Comparison of ENCODE assay signal across 8 cellular contexts in the genomic region with DNA sequence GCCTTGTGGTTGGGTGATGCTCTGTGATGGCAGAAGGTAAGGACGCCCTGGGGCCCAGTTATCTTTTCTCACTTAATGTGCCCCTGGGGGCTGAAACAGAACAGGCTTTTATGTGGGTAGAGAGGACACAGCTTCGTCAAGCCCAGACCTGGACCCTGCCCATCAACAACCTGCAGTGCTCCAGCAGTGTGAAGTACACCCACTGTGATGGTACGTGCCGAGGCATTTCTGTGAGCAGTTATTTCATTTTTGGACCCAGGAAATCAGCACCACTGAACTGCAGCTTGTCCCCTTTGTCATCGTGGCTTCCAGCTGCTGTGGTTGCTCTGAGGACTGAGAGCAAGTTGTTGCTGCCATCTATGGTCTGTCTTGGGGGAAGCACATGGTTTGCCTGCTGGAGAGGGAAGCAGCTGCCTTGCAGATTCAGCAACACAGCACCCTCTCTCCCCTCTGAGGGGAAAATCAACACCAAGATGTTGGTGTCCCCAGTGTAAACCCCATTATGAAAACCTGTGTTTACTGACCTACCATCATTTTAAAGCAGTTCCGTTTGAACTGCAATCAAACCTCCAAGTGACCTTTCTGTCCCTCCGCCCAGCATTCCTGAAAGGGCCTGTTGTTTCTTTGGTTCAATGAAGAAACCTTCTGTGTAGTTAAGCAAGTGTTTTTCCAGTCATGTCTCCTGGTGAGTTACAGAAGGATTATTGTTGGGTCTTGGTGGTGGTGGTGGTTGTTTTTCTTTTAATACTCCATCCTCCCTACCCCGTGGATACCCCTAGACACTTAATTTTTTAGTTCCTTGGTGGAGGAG.
DNase-seq lines count a peak whose midpoint lies in the region; ATAC-seq, FAIRE-seq and TF ChIP-seq lines count a peak whose summit lies in the region.

No MANE protein-coding gene starts in this region.

- peak; percentile 98 for TF ChIP-seq RAD21 in GM12878 (IDR thresholded peaks at IDR 0.05; ENCODE audit: insufficient read depth, low read depth, low read length)

- peak overlapping the region; percentile 75 for H3K4me2 ChIP-seq in GM12878 (ENCODE audit: control insufficient read depth, insufficient read depth)

- peak in 1 of 2 experiments; percentile 23; a peak in 1 of 4 replicates for TF ChIP-seq EP300 in GM12878 (IDR thresholded peaks at IDR 0.05; ENCODE audit: borderline replicate concordance in 1 of 2, control insufficient read depth in 1 of 2, low read depth in 2 of 2, low read length in 2 of 2)

- peaks cover 7 to 10% of the 10 kb centered on the region in 2 experiments for H3K36me3 ChIP-seq in GM12878 (ENCODE audit: control insufficient read depth in 2 of 2, insufficient read depth in 2 of 2, low read length in 1 of 2)

- H3K9me3 ChIP-seq in GM12878 (replicated peaks; ENCODE audit: control insufficient read depth, insufficient read depth, low read length), result no peaks in the 10 kb centered on the region

- FAIRE-seq in GM12878 (lab: Jason Lieb, UNC), result peak; percentile 76

- peak; percentile 77 for DNase-seq in A172 (ENCODE audit: low spot score)
- DNase-seq in NCI-H2029 (lab: John Stamatoyannopoulos, UW), result peak; percentile 65
- DNase-seq in T1000 (lab: John Stamatoyannopoulos, UW), result peak; percentile 14
- peak; percentile 86 for DNase-seq in GM12878 (ENCODE audit: low read depth, low spot score)
- DNase-seq in iPS-NIHi11 (ENCODE audit: low spot score), result peak; percentile 71
- DNase-seq in stimulated activated CD4-positive, alpha-beta T cell treated with anti-CD3 and anti-CD28 coated beads, Interleukin-15, amount 100 ng/mL, for 1 hour (ENCODE audit: low read depth in 1 of 2, low spot score in 1 of 2), result peak; percentile 21 to 47

- peak overlapping the region; percentile 24 for H3K9ac ChIP-seq in GM12878 (ENCODE audit: control insufficient read depth, insufficient read depth, low read length)

- CTCF ChIA-PET in GM12878 (lab: Yijun Ruan, JAX), result interaction anchor here (0.6 to 6.3 kb wide), 60 partner anchors 9 to 533 kb away, joined by 3 to 320 read pairs (median 5); a partner anchor contains a TSS

- H3K27ac ChIP-seq in GM12878 (ENCODE audit: control insufficient read depth, insufficient read depth), result peak overlapping the region; percentile 81

- ATAC-seq in GM18508 (IDR thresholded peaks at IDR 0.05; ENCODE audit: insufficient read depth, unreplicated experiment), result peak; percentile 97
- peak; percentile 96 for ATAC-seq in HG02981 (IDR thresholded peaks at IDR 0.05; ENCODE audit: unreplicated experiment)
- peak; percentile 98 for ATAC-seq in GM12878

- no peaks in the 10 kb centered on the region for H3K27me3 ChIP-seq in GM12878 (replicated peaks in 1 of 2; ENCODE audit: control insufficient read depth in 2 of 2, insufficient read depth in 2 of 2, low read length in 1 of 2)

- H3K4me1 ChIP-seq in GM12878 (ENCODE audit: control insufficient read depth, insufficient read depth, low read length), result peaks cover 27% of the 10 kb centered on the region

- no peaks in the 10 kb centered on the region; the same call in 1 of the 2 replicates for H3K79me2 ChIP-seq in GM12878 (ENCODE audit: control insufficient read depth, insufficient read depth, low read length)

- WGBS in GM12878 (ENCODE audit: insufficient coverage, insufficient replicate concordance, low lambda C conversion rate, missing lambda C conversion rate), result 23% methylated on average over 8 of the region's 8 CpGs

- in situ Hi-C loops in GM12878 (cut with MboI), result loop anchor here (5.0 kb wide), 2 partner anchors 295 to 520 kb away; no protein-coding TSS in a partner anchor

- POLR2A ChIA-PET in GM12878 (lab: Charles Lee), result interaction anchor here (0.6 to 3.2 kb wide), 9 partner anchors 19 to 524 kb away, joined by 3 to 24 read pairs (median 3); no protein-coding TSS in a partner anchor

- RAD21 ChIA-PET in GM12878 (lab: Charles Lee; ENCODE audit: unreplicated experiment), result interaction anchor here (0.8 to 4.1 kb wide), 50 partner anchors 8 to 567 kb away, joined by 3 to 201 read pairs (median 5); a partner anchor contains a TSS

- peak overlapping the region; percentile 65 for H2AFZ ChIP-seq in GM12878 (ENCODE audit: control insufficient read depth, low read depth, low read length)

- TF ChIP-seq CTCF in GM12878 (IDR thresholded peaks at IDR 0.05 in 2 of 3, conservative IDR thresholded peaks at IDR 0.05 in 1 of 3; ENCODE audit: control insufficient read depth in 2 of 3, extremely low read depth in 1 of 3, insufficient read depth in 1 of 3, low read depth in 3 of 3, low read length in 3 of 3), result peak; percentile 83 to 98 (median 93); a peak in 5 of 6 replicates

- no peak for TF ChIP-seq POLR2A in GM12878 (IDR thresholded peaks at IDR 0.05; ENCODE audit: low read depth, low read length)

- intact Hi-C loops in GM12878 (cut with micrococcal nuclease; ENCODE audit: unreplicated experiment), result loop anchor here (1.0 to 5.0 kb wide), 5 partner anchors 129 to 525 kb away; no protein-coding TSS in a partner anchor

- H3K4me3 ChIP-seq in GM12878, result no peak overlapping the region

- SMC1A ChIA-PET in GM12878 (lab: Charles Lee; ENCODE audit: uncharacterized antibody, unreplicated experiment), result interaction anchor here (0.7 to 4.0 kb wide), 54 partner anchors 12 to 531 kb away, joined by 3 to 163 read pairs (median 6); a partner anchor contains a TSS

- no TSS peak for BruUV-seq in GM12878 (replicated peaks; lab: Mats Ljungman, UMichigan)

- H4K20me1 ChIP-seq in GM12878 (ENCODE audit: control insufficient read depth, insufficient read depth), result no peaks in the 10 kb centered on the region

TF ChIP-seq in GM12878, 131 proteins besides CTCF, POLR2A, EP300 and RAD21 (continues in another document):
- TF ChIP-seq RBBP5 (conservative IDR thresholded peaks at IDR 0.05) (no peak), YY1 (IDR thresholded peaks at IDR 0.05; ENCODE audit: low read depth, low read length) (peak; percentile 71), BHLHE40 (IDR thresholded peaks at IDR 0.05; ENCODE audit: borderline replicate concordance in 1 of 2, low read depth in 2 of 2, low read length in 1 of 2) (peak; percentile 36 to 58; a peak in 2 of 4 replicates), NR2C1 (IDR thresholded peaks at IDR 0.05) (no peak), ETV6 (conservative IDR thresholded peaks at IDR 0.05 in 1 of 2, IDR thresholded peaks at IDR 0.05 in 1 of 2; ENCODE audit: borderline replicate concordance in 1 of 2, low read depth in 1 of 2) (peak in 1 of 2 experiments; percentile 78; a peak in 2 of 4 replicates)
- TF ChIP-seq, protein P1, sequence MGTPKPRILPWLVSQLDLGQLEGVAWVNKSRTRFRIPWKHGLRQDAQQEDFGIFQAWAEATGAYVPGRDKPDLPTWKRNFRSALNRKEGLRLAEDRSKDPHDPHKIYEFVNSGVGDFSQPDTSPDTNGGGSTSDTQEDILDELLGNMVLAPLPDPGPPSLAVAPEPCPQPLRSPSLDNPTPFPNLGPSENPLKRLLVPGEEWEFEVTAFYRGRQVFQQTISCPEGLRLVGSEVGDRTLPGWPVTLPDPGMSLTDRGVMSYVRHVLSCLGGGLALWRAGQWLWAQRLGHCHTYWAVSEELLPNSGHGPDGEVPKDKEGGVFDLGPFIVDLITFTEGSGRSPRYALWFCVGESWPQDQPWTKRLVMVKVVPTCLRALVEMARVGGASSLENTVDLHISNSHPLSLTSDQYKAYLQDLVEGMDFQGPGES (IDR thresholded peaks at IDR 0.05), result no peak
- TF ChIP-seq, protein P2, sequence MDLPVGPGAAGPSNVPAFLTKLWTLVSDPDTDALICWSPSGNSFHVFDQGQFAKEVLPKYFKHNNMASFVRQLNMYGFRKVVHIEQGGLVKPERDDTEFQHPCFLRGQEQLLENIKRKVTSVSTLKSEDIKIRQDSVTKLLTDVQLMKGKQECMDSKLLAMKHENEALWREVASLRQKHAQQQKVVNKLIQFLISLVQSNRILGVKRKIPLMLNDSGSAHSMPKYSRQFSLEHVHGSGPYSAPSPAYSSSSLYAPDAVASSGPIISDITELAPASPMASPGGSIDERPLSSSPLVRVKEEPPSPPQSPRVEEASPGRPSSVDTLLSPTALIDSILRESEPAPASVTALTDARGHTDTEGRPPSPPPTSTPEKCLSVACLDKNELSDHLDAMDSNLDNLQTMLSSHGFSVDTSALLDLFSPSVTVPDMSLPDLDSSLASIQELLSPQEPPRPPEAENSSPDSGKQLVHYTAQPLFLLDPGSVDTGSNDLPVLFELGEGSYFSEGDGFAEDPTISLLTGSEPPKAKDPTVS (IDR thresholded peaks at IDR 0.05; ENCODE audit: low read depth, low read length), result no peak
- TF ChIP-seq, protein P3, sequence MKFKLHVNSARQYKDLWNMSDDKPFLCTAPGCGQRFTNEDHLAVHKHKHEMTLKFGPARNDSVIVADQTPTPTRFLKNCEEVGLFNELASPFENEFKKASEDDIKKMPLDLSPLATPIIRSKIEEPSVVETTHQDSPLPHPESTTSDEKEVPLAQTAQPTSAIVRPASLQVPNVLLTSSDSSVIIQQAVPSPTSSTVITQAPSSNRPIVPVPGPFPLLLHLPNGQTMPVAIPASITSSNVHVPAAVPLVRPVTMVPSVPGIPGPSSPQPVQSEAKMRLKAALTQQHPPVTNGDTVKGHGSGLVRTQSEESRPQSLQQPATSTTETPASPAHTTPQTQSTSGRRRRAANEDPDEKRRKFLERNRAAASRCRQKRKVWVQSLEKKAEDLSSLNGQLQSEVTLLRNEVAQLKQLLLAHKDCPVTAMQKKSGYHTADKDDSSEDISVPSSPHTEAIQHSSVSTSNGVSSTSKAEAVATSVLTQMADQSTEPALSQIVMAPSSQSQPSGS (IDR thresholded peaks at IDR 0.05; ENCODE audit: low read length), result peak; percentile 39; the same call in 1 of the 2 replicates

Comparison
In these comparisons a context has a peak if more than half of its experiments do, and no peak if none do; other contexts are left out.
1. DNase-seq: peak in every context shown above with its lines; median percentile 86 in GM12878; 77 in A172; 71 in iPS-NIHi11; 65 in NCI-H2029; 34 in stimulated activated CD4-positive, alpha-beta T cell treated with anti-CD3 and anti-CD28 coated beads, Interleukin-15, amount 100 ng/mL, for 1 hour; 14 in T1000.